ENCODE assay signal across 1 cellular context in genomic region chr1:41241748-41242644, GRCh38.
A peak's percentile ranks its signal among the peaks of the same experiment; 100 is the strongest.
TF ChIP-seq lines count a peak whose summit lies in the region.

SCMH1 (minus strand) TSS chr1:41242306; CDS start chr1:41186133, 56,173 bp downstream.

TF ChIP-seq in K562, 482 proteins besides CTCF, POLR2A, EP300 and RAD21 (continued from another document and continues in another):
- TF ChIP-seq MYC (IDR thresholded peaks at IDR 0.05; ENCODE audit: low read depth, low read length) (peak; percentile 53; the same call in 1 of the 2 replicates), MYC (CRISPR knock-in tag; IDR thresholded peaks at IDR 0.05; ENCODE audit: borderline replicate concordance, low read depth) (no peak), ETV1 (tag; conservative IDR thresholded peaks at IDR 0.05; ENCODE audit: low read depth) (no peak), ZNF263 (CRISPR knock-in tag; IDR thresholded peaks at IDR 0.05; ENCODE audit: borderline replicate concordance) (no peak), ZNF444 (CRISPR knock-in tag; IDR thresholded peaks at IDR 0.05) (no peak), DMBX1 (CRISPR knock-in tag; IDR thresholded peaks at IDR 0.05; ENCODE audit: borderline replicate concordance) (no peak; the same call in 1 of the 2 replicates), UBTF (IDR thresholded peaks at IDR 0.05; ENCODE audit: borderline replicate concordance in 1 of 2, low read depth in 2 of 2, low read length in 2 of 2) (peak in 1 of 2 experiments; percentile 92; a peak in 3 of 4 replicates), ZNF830 (CRISPR knock-in tag; IDR thresholded peaks at IDR 0.05) (0 out of 2 replicates have a peak, but pooled peaks have one; percentile 58), POU5F1 (IDR thresholded peaks at IDR 0.05; ENCODE audit: borderline replicate concordance, low read depth, low read length, partially characterized antibody) (no peak), MEF2A (IDR thresholded peaks at IDR 0.05; ENCODE audit: control insufficient read depth, low read depth, low read length) (no peak), JUND (IDR thresholded peaks at IDR 0.05; ENCODE audit: borderline replicate concordance, low read depth, low read length) (0 out of 2 replicates have a peak, but pooled peaks have one; percentile 12), JUND (tag; IDR thresholded peaks at IDR 0.05; ENCODE audit: borderline replicate concordance, low read depth, low read length) (no peak), C11orf30 (IDR thresholded peaks at IDR 0.05; ENCODE audit: low read depth) (no peak), CREB3 (tag; conservative IDR thresholded peaks at IDR 0.05; ENCODE audit: low read depth) (no peak), DDX20 (tag; IDR thresholded peaks at IDR 0.05; ENCODE audit: low read depth) (no peak), PKNOX1 (IDR thresholded peaks at IDR 0.05) (no peak), ZNF449 (CRISPR knock-in tag; IDR thresholded peaks at IDR 0.05) (no peak), ZBTB9 (CRISPR knock-in tag; IDR thresholded peaks at IDR 0.05) (peak; percentile 75; the same call in 1 of the 2 replicates), TSC22D4 (tag; IDR thresholded peaks at IDR 0.05) (no peak), PCBP2 (IDR thresholded peaks at IDR 0.05; ENCODE audit: low read depth, low read length, poor library complexity, severe bottlenecking) (no peak), NKRF (IDR thresholded peaks at IDR 0.05; ENCODE audit: borderline replicate concordance) (no peak), CREB1 (IDR thresholded peaks at IDR 0.05) (no peak; the same call in 1 of the 2 replicates), CREB1 (CRISPR knock-in tag; IDR thresholded peaks at IDR 0.05) (0 out of 2 replicates have a peak, but pooled peaks have one; percentile 27), TRIM25 (IDR thresholded peaks at IDR 0.05; ENCODE audit: borderline replicate concordance) (no peak), CEBPZ (IDR thresholded peaks at IDR 0.05; ENCODE audit: borderline replicate concordance, low read depth, low read length) (no peak), BRF1 (IDR thresholded peaks at IDR 0.05; ENCODE audit: borderline replicate concordance, extremely low read depth, insufficient read length) (no peak), COPS2 (conservative IDR thresholded peaks at IDR 0.05) (no peak), FOXP4 (CRISPR knock-in tag; IDR thresholded peaks at IDR 0.05; ENCODE audit: borderline replicate concordance) (no peak), MXD1 (CRISPR knock-in tag; IDR thresholded peaks at IDR 0.05; ENCODE audit: borderline replicate concordance, poor library complexity, severe bottlenecking) (no peak), MTA3 (IDR thresholded peaks at IDR 0.05; ENCODE audit: borderline replicate concordance) (peak; percentile 54), LARP7 (IDR thresholded peaks at IDR 0.05) (no peak), TFAP4 (CRISPR knock-in tag; IDR thresholded peaks at IDR 0.05; ENCODE audit: borderline replicate concordance) (no peak), XRCC5 (IDR thresholded peaks at IDR 0.05; ENCODE audit: low read depth, low read length) (no peak), ZNF551 (CRISPR knock-in tag; IDR thresholded peaks at IDR 0.05) (no peak), TBP (optimal IDR thresholded peaks at IDR 0.05; ENCODE audit: low read depth, low read length) (peak; percentile 59), ZNF253 (CRISPR knock-in tag; conservative IDR thresholded peaks at IDR 0.05) (no peak), FOXJ2 (tag; IDR thresholded peaks at IDR 0.05) (no peak), NBN (IDR thresholded peaks at IDR 0.05; ENCODE audit: low read depth) (no peak), MAFK (IDR thresholded peaks at IDR 0.05; ENCODE audit: low read length) (no peak), KDM1A (IDR thresholded peaks at IDR 0.05) (no peak), SLC30A9 (CRISPR knock-in tag; IDR thresholded peaks at IDR 0.05) (no peak), TEAD4 (IDR thresholded peaks at IDR 0.05; ENCODE audit: low read length) (no peak), TEAD4 (CRISPR knock-in tag; IDR thresholded peaks at IDR 0.05; ENCODE audit: borderline replicate concordance) (no peak), HNRNPK (IDR thresholded peaks at IDR 0.05; ENCODE audit: low read depth, low read length, poor library complexity, severe bottlenecking) (no peak), NR3C1 (CRISPR knock-in tag; IDR thresholded peaks at IDR 0.05) (0 out of 2 replicates have a peak, but pooled peaks have one; percentile 32), HDGF (IDR thresholded peaks at IDR 0.05) (no peak), SAP30 (IDR thresholded peaks at IDR 0.05; ENCODE audit: borderline replicate concordance, insufficient read depth, low read depth, low read length, poor library complexity, severe bottlenecking) (no peak)
